ENCODE assay signal across 33 cellular contexts in genomic region chr2:3743951-3744555, GRCh38. TPM values are rescaled to one million over a fixed set of nuclear protein-coding genes. Genes with fewer than 3 reads are reported as not detected.
"Had no signal": no experiment of that assay in that cellular context is flagged by ENCODE, and none has a peak within 500 bp of the region (broad histone marks: within the 10 kb centered on the region; RNA-seq: fewer than 3 reads in every experiment).

No MANE protein-coding gene starts in this region.

- H3K27ac Mint-ChIP-seq: mesothelial cell of epicardium; naive B cell; natural killer cell; nephron progenitor cell; stimulated activated memory B cell treated with anti-CD40 and anti-IgM and Interleukin-4, amounts not matched to agents 10 μg/mL and 1 μg/mL and 100 μg/mL, for 72 hours had no signal

- H3K27me3 ChIP-seq: hepatocyte, right atrium auricular region, right lobe of liver, testis, thyroid gland, transverse colon, uterus had no signal

- H3K36me3 Mint-ChIP-seq: mesothelial cell of epicardium; naive B cell; natural killer cell; stimulated activated memory B cell treated with anti-CD40 and anti-IgM and Interleukin-4, amounts not matched to agents 10 μg/mL and 1 μg/mL and 100 μg/mL, for 72 hours had no signal

- H3K36me3 ChIP-seq: left ventricle myocardium inferior, right atrium auricular region, right lobe of liver, stomach, thyroid gland, transverse colon, uterus had no signal

- H3K4me1 ChIP-seq: left ventricle myocardium inferior, parathyroid adenoma, right atrium auricular region, right lobe of liver, stomach, testis, thyroid gland, transverse colon, uterus had no signal

- H2AFZ ChIP-seq: hepatocyte, parathyroid adenoma had no signal

- ATAC-seq: natural killer cell; right lobe of liver; stimulated activated memory B cell treated with anti-CD40 and anti-IgM and Interleukin-4, amounts not matched to agents 10 μg/mL and 1 μg/mL and 100 μg/mL, for 72 hours; stimulated activated naive CD8-positive, alpha-beta T cell treated with anti-CD3 and anti-CD28 coated beads, Interleukin-15, Interleukin-2, amounts not matched to agents 100 U/mL and 50 U/mL, for 24 hours had no signal

- H3K4me2 ChIP-seq: hepatocyte, smooth muscle cell had no signal

- H3K27ac ChIP-seq: hepatocyte, left ventricle myocardium inferior, parathyroid adenoma, right atrium auricular region, right lobe of liver, stomach, testis, thyroid gland, transverse colon, uterus had no signal

- DNase-seq: islet precursor cell; left ventricle myocardium inferior; mesendoderm; naive B cell; natural killer cell; nephron progenitor cell; nucleus accumbens; stimulated activated CD4-positive, alpha-beta T cell treated with anti-CD3 and anti-CD28 coated beads, Interleukin-1b, Interleukin-23, amount 100 ng/mL, for 48 hours; stimulated activated CD4-positive, alpha-beta T cell treated with anti-CD3 and anti-CD28 coated beads, Interleukin-2, amount 100 ng/mL, for 48 hours; stimulated activated CD4-positive, alpha-beta T cell treated with anti-CD3 and anti-CD28 coated beads, Interleukin-4, amount 100 ng/mL, for 4 hours; stimulated activated CD8-positive, alpha-beta memory T cell treated with anti-CD3 and anti-CD28 coated beads, Interleukin-4, amount 100 ng/mL, for 48 hours; stimulated activated naive CD8-positive, alpha-beta T cell treated with anti-CD3 and anti-CD28 coated beads, Interleukin-15, Interleukin-2, amounts not matched to agents 100 U/mL and 50 U/mL, for 24 hours; stomach; testis; thyroid gland; transverse colon; uterus had no signal

- H3K4me3 Mint-ChIP-seq: mesothelial cell of epicardium; naive B cell; natural killer cell; nephron progenitor cell; stimulated activated memory B cell treated with anti-CD40 and anti-IgM and Interleukin-4, amounts not matched to agents 10 μg/mL and 1 μg/mL and 100 μg/mL, for 72 hours had no signal

- H3K9me3 ChIP-seq: left ventricle myocardium inferior, right atrium auricular region, right lobe of liver, stomach, testis, thyroid gland, transverse colon, uterus had no signal

- H3K9me3 Mint-ChIP-seq: mesothelial cell of epicardium; natural killer cell; stimulated activated memory B cell treated with anti-CD40 and anti-IgM and Interleukin-4, amounts not matched to agents 10 μg/mL and 1 μg/mL and 100 μg/mL, for 72 hours had no signal

- H3K4me1 Mint-ChIP-seq: mesothelial cell of epicardium; naive B cell; natural killer cell; nephron progenitor cell; stimulated activated memory B cell treated with anti-CD40 and anti-IgM and Interleukin-4, amounts not matched to agents 10 μg/mL and 1 μg/mL and 100 μg/mL, for 72 hours had no signal

- H3K4me3 ChIP-seq: hepatocyte, left ventricle myocardium inferior, lung, right atrium auricular region, right lobe of liver, smooth muscle cell, stomach, testis, thyroid gland, transverse colon, uterus had no signal

- H3K9ac ChIP-seq: parathyroid adenoma had no signal

RNA-seq across cellular contexts. Expression of gene DCDC2C, which starts 40.7 kb away (rescaled TPM):
- total RNA-seq: hepatocyte, kidney epithelial cell, left ventricle myocardium inferior, mesothelial cell of epicardium, mononuclear cell, natural killer cell, osteoblast, posterior vena cava, pulmonary artery endothelial cell, renal cortical epithelial cell, right atrium auricular region, right lobe of liver, skeletal muscle tissue, smooth muscle cell, stomach, transverse colon, ureter, uterus had no signal
- polyA plus RNA-seq: hepatocyte, lung, smooth muscle cell, stomach had no signal
